ENCODE assay signal across 11 cellular contexts in genomic region chr1:12141533-12141855, GRCh38.
"Had no signal": no experiment of that assay in that cellular context is flagged by ENCODE, and none has a peak within 500 bp of the region (broad histone marks: within the 10 kb centered on the region; RNA-seq: fewer than 3 reads in every experiment).

No MANE protein-coding gene starts in this region.

- H3K27me3 Mint-ChIP-seq: activated CD4-positive, alpha-beta memory T cell treated with anti-CD3 and anti-CD28 coated beads for 36 hours; activated naive CD8-positive, alpha-beta T cell treated with anti-CD3 and anti-CD28 coated beads, Interleukin-2, amount 10 ng/mL, durations not matched to agents 7 days and 5 days; memory B cell had no signal

- H3K9me3 Mint-ChIP-seq: activated CD4-positive, alpha-beta memory T cell treated with anti-CD3 and anti-CD28 coated beads for 36 hours; activated naive CD8-positive, alpha-beta T cell treated with anti-CD3 and anti-CD28 coated beads, Interleukin-2, amount 10 ng/mL, durations not matched to agents 7 days and 5 days; memory B cell had no signal

- H3K27ac Mint-ChIP-seq: activated CD4-positive, alpha-beta memory T cell treated with anti-CD3 and anti-CD28 coated beads for 36 hours; activated naive CD8-positive, alpha-beta T cell treated with anti-CD3 and anti-CD28 coated beads, Interleukin-2, amount 10 ng/mL, durations not matched to agents 7 days and 5 days; memory B cell had no signal

- DNase-seq: activated CD4-positive, alpha-beta memory T cell treated with anti-CD3 and anti-CD28 coated beads for 36 hours; activated naive CD4-positive, alpha-beta T cell treated with Interleukin-2 at 50 U/mL for 16 hours; activated naive CD8-positive, alpha-beta T cell treated with anti-CD3 and anti-CD28 coated beads, Interleukin-2, amount 10 ng/mL, durations not matched to agents 7 days and 5 days; activated T-cell treated with anti-CD3 and anti-CD28 coated beads for 4 hours; erythroblast; foreskin melanocyte; left ventricle myocardium superior; stimulated activated naive CD4-positive, alpha-beta T cell treated with Interleukin-2 at 50 U/mL for 16 hours; thyroid gland; WERI-Rb-1 had no signal

- H3K4me3 Mint-ChIP-seq: activated CD4-positive, alpha-beta memory T cell treated with anti-CD3 and anti-CD28 coated beads for 36 hours; activated naive CD8-positive, alpha-beta T cell treated with anti-CD3 and anti-CD28 coated beads, Interleukin-2, amount 10 ng/mL, durations not matched to agents 7 days and 5 days; memory B cell had no signal

- H3K36me3 Mint-ChIP-seq: activated naive CD8-positive, alpha-beta T cell treated with anti-CD3 and anti-CD28 coated beads, Interleukin-2, amount 10 ng/mL, durations not matched to agents 7 days and 5 days; memory B cell had no signal

- ATAC-seq: left ventricle myocardium superior had no signal
